In the genomic region with DNA sequence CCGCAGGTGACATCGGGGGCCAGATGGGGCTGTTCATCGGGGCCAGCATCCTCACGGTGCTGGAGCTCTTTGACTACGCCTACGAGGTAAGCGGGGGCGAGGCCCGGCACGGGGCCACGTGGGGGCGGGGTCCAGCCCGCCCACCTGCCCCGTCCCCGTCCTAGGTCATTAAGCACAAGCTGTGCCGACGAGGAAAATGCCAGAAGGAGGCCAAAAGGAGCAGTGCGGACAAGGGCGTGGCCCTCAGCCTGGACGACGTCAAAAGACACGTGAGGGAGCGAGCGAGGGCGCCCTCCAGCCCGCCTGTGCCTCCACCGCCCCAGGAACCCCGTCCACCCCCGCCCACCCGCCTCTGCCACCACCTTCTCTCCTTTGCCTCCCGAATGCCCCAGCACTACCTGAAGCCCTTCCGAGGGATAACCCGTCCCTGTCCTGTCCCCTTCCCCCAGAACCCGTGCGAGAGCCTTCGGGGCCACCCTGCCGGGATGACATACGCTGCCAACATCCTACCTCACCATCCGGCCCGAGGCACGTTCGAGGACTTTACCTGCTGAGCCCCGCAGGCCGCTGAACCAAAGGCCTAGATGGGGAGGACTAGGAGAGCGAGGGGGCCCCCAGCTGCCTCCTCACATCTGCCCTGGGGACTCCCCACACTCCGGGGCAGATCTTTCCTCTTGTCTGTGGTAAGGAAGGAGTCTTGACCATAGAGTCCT, we compare ENCODE assay signal across 19 cellular contexts. TPM values are rescaled to one million over a fixed set of nuclear protein-coding genes. Genes with fewer than 3 reads are reported as not detected.
DNase-seq lines count a peak whose midpoint lies in the region; ATAC-seq and TF ChIP-seq lines count a peak whose summit lies in the region.
"Had no signal": no experiment of that assay in that cellular context is flagged by ENCODE, and none has a peak within 500 bp of the region (broad histone marks: within the 10 kb centered on the region; RNA-seq: fewer than 3 reads in every experiment).

No MANE protein-coding gene starts in this region.

- H3K9me2 ChIP-seq in hepatocyte (replicated peaks; ENCODE audit: insufficient read depth) = no peaks in the 10 kb centered on the region

- ATAC-seq in upper lobe of right lung (no peak), SK-N-SH treated with all-trans-retinoic acid at 6 μM for 48 hours (no peak), GM19351 (IDR thresholded peaks at IDR 0.05; ENCODE audit: unreplicated experiment) (no peak)
- ATAC-seq: gastrocnemius medialis, left lobe of liver, mucosa of descending colon had no signal

- no peak overlapping the region for H2AFZ ChIP-seq in hepatocyte

- DNase-seq in H7 (peak; percentile 86), hepatocyte (ENCODE audit: low spot score) (no peak), posterior vena cava (ENCODE audit: low spot score) (peak; percentile 78), upper lobe of right lung (no peak)
- DNase-seq: activated CD4-positive, alpha-beta T cell treated with anti-CD3 and anti-CD28 coated beads, Interleukin-2, amount 50 U/mL, for 1 hour; activated CD8-positive, alpha-beta memory T cell treated with anti-CD3 and anti-CD28 coated beads, Interleukin-2, amount 50 U/mL, for 48 hours; activated gamma-delta T cell treated with Interleukin-2 at 50 U/mL for 16 hours; amygdala; CD4-positive, alpha-beta memory T cell; DMS53; gastrocnemius medialis; MM.1S; NCI-H146; NCI-H69; SW 1271 had no signal

- H3K36me3 ChIP-seq in H7 (replicated peaks; ENCODE audit: control insufficient read depth, insufficient read depth, low read length) (no peaks in the 10 kb centered on the region), hepatocyte (replicated peaks; ENCODE audit: insufficient read depth, low read depth) (no peaks in the 10 kb centered on the region), upper lobe of right lung (no peaks in the 10 kb centered on the region)
- H3K36me3 ChIP-seq: gastrocnemius medialis had no signal

- H3K9me3 ChIP-seq in hepatocyte (ENCODE audit: low read depth) = no peaks in the 10 kb centered on the region
- H3K9me3 ChIP-seq in upper lobe of right lung = no peaks in the 10 kb centered on the region
- H3K9me3 ChIP-seq: gastrocnemius medialis, mucosa of descending colon had no signal

- peaks cover 19% of the 10 kb centered on the region for H3K4me1 ChIP-seq in hepatocyte (ENCODE audit: insufficient read depth)
- peaks cover 8% of the 10 kb centered on the region for H3K4me1 ChIP-seq in upper lobe of right lung

- TF ChIP-seq CTCF in hepatocyte (IDR thresholded peaks at IDR 0.05; ENCODE audit: poor library complexity) (no peak), upper lobe of right lung (IDR thresholded peaks at IDR 0.05) (no peak)

- H3K4me3 ChIP-seq in H7 (ENCODE audit: insufficient read depth, low read depth, low read length) = no peak overlapping the region
- no peak overlapping the region for H3K4me3 ChIP-seq in hepatocyte
- H3K4me3 ChIP-seq in upper lobe of right lung = no peak overlapping the region
- H3K4me3 ChIP-seq: gastrocnemius medialis, mucosa of descending colon had no signal

- intact Hi-C loops in posterior vena cava (cut with DNase I) = no loop called here
- intact Hi-C loops in upper lobe of right lung (cut with DNase I) = no loop called here

- H3K79me2 ChIP-seq in hepatocyte = peaks cover 15% of the 10 kb centered on the region

- H3K27me3 ChIP-seq in H7 (ENCODE audit: control insufficient read depth, insufficient read depth, low read length) = peaks cover 30% of the 10 kb centered on the region
- H3K27me3 ChIP-seq in hepatocyte = no peaks in the 10 kb centered on the region
- H3K27me3 ChIP-seq in upper lobe of right lung = no peaks in the 10 kb centered on the region
- H3K27me3 ChIP-seq: gastrocnemius medialis had no signal

- no peak overlapping the region for H3K4me2 ChIP-seq in hepatocyte

- H3K27ac ChIP-seq in hepatocyte (peak overlapping the region; percentile 96), upper lobe of right lung (no peak overlapping the region)
- H3K27ac ChIP-seq: gastrocnemius medialis had no signal

- 77% methylated on average over 24 of the region's 46 CpGs for WGBS in hepatocyte (ENCODE audit: low lambda C conversion rate, missing lambda C conversion rate)

- peaks cover 4% of the 10 kb centered on the region for H4K20me1 ChIP-seq in hepatocyte (ENCODE audit: insufficient read depth, poor library complexity, severe bottlenecking)

TF ChIP-seq in SK-N-SH treated with all-trans-retinoic acid at 6 μM for 48 hours, 23 proteins besides CTCF, POLR2A, EP300 and RAD21:
- TF ChIP-seq ZC3H10 (CRISPR knock-in tag; IDR thresholded peaks at IDR 0.05) (no peak), ZFP30 (CRISPR knock-in tag; IDR thresholded peaks at IDR 0.05) (no peak), ISL1 (CRISPR knock-in tag; IDR thresholded peaks at IDR 0.05) (no peak), BACH2 (CRISPR knock-in tag; IDR thresholded peaks at IDR 0.05; ENCODE audit: borderline replicate concordance) (no peak), ZFP3 (CRISPR knock-in tag; IDR thresholded peaks at IDR 0.05) (no peak), OSR1 (CRISPR knock-in tag; IDR thresholded peaks at IDR 0.05) (no peak), CSDC2 (CRISPR knock-in tag; IDR thresholded peaks at IDR 0.05) (no peak), GLIS3 (CRISPR knock-in tag; IDR thresholded peaks at IDR 0.05) (no peak), ESRRG (CRISPR knock-in tag; IDR thresholded peaks at IDR 0.05) (no peak), PPARA (CRISPR knock-in tag; IDR thresholded peaks at IDR 0.05; ENCODE audit: borderline replicate concordance) (no peak), ZNF8 (CRISPR knock-in tag; IDR thresholded peaks at IDR 0.05) (no peak)
- TF ChIP-seq, protein P1, sequence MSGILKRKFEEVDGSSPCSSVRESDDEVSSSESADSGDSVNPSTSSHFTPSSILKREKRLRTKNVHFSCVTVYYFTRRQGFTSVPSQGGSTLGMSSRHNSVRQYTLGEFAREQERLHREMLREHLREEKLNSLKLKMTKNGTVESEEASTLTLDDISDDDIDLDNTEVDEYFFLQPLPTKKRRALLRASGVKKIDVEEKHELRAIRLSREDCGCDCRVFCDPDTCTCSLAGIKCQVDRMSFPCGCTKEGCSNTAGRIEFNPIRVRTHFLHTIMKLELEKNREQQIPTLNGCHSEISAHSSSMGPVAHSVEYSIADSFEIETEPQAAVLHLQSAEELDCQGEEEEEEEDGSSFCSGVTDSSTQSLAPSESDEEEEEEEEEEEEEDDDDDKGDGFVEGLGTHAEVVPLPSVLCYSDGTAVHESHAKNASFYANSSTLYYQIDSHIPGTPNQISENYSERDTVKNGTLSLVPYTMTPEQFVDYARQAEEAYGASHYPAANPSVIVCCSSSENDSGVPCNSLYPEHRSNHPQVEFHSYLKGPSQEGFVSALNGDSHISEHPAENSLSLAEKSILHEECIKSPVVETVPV (CRISPR knock-in tag; IDR thresholded peaks at IDR 0.05) = no peak
- TF ChIP-seq, protein P2, sequence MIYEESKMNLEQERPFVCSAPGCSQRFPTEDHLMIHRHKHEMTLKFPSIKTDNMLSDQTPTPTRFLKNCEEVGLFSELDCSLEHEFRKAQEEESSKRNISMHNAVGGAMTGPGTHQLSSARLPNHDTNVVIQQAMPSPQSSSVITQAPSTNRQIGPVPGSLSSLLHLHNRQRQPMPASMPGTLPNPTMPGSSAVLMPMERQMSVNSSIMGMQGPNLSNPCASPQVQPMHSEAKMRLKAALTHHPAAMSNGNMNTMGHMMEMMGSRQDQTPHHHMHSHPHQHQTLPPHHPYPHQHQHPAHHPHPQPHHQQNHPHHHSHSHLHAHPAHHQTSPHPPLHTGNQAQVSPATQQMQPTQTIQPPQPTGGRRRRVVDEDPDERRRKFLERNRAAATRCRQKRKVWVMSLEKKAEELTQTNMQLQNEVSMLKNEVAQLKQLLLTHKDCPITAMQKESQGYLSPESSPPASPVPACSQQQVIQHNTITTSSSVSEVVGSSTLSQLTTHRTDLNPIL (CRISPR knock-in tag; IDR thresholded peaks at IDR 0.05; ENCODE audit: low read depth) = no peak
- TF ChIP-seq, protein P3, sequence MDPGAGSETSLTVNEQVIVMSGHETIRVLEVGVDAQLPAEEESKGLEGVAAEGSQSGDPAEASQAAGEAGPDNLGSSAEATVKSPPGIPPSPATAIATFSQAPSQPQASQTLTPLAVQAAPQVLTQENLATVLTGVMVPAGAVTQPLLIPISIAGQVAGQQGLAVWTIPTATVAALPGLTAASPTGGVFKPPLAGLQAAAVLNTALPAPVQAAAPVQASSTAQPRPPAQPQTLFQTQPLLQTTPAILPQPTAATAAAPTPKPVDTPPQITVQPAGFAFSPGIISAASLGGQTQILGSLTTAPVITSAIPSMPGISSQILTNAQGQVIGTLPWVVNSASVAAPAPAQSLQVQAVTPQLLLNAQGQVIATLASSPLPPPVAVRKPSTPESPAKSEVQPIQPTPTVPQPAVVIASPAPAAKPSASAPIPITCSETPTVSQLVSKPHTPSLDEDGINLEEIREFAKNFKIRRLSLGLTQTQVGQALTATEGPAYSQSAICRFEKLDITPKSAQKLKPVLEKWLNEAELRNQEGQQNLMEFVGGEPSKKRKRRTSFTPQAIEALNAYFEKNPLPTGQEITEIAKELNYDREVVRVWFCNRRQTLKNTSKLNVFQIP (CRISPR knock-in tag; IDR thresholded peaks at IDR 0.05; ENCODE audit: borderline replicate concordance, low read depth) = no peak

RNA-seq across cellular contexts. Expression of a gene that starts 3.9 kb away (rescaled TPM):
- 182 and 196 TPM in 2 replicates for total RNA-seq in H7 (2014; rRNA removed; shearing (Covaris generic))
- total RNA-seq in hepatocyte (33.4 and 44.0 TPM in 2 replicates), posterior vena cava (10 to 100 TPM; 27.9 to 33.0 TPM), upper lobe of right lung (44.0 TPM)
- polyA plus RNA-seq in hepatocyte = 26.1 and 27.9 TPM in 2 replicates

RNA-seq across cellular contexts. Expression of a gene that starts 22.6 kb away (rescaled TPM):
- total RNA-seq in H7 (2014; rRNA removed; shearing (Covaris generic)) = 0.59 TPM in 1 of 2 replicates, not detected in the other
- total RNA-seq in hepatocyte (46.8 and 64.1 TPM in 2 replicates), posterior vena cava (1 to 10 TPM; 1.5 to 4.5 TPM), upper lobe of right lung (32.9 TPM)
- 20.4 and 30.6 TPM in 2 replicates for polyA plus RNA-seq in hepatocyte
- polyA plus RNA-seq: CD4-positive, alpha-beta memory T cell had no signal

RNA-seq across cellular contexts. Expression of a gene that starts 23.9 kb away (rescaled TPM):
- total RNA-seq in H7 (2014; rRNA removed; shearing (Covaris generic)) = 0.81 and 1.2 TPM in 2 replicates
- 2.4 and 3.1 TPM in 2 replicates for total RNA-seq in hepatocyte
- 4.6 and 6.7 TPM in 2 replicates for polyA plus RNA-seq in hepatocyte
- 1 to 10 TPM; 2.5 to 4.2 TPM for total RNA-seq in posterior vena cava
- 0.35 TPM for total RNA-seq in upper lobe of right lung
- polyA plus RNA-seq: CD4-positive, alpha-beta memory T cell had no signal

RNA-seq across cellular contexts. Expression of a gene that starts 30.8 kb away (rescaled TPM):
- 33.4 and 38.3 TPM in 2 replicates for total RNA-seq in H7 (2014; rRNA removed; shearing (Covaris generic))
- total RNA-seq in hepatocyte = 61.5 and 73.5 TPM in 2 replicates
- 150 and 186 TPM in 2 replicates for polyA plus RNA-seq in hepatocyte
- 10 to 100 TPM; 44.7 to 54.3 TPM for total RNA-seq in posterior vena cava
- 68.5 TPM for total RNA-seq in upper lobe of right lung

RNA-seq across cellular contexts. Expression of a gene that starts 56.0 kb away (rescaled TPM):
- total RNA-seq in H7 (2014; rRNA removed; shearing (Covaris generic)) = 80.6 and 85.1 TPM in 2 replicates
- total RNA-seq in hepatocyte (22.1 and 22.2 TPM in 2 replicates), posterior vena cava (10 to 100 TPM in 1 of 2 donors, 1 to 10 TPM in 1; 9.9 to 10.5 TPM), upper lobe of right lung (10.8 TPM)
- 12.6 and 17.3 TPM in 2 replicates for polyA plus RNA-seq in hepatocyte

Comparison
In these comparisons a context has a peak if more than half of its experiments do, and no peak if none do; other contexts are left out.
1. DNase-seq: peak in H7 (single experiment) and posterior vena cava (single experiment); none in hepatocyte (single experiment) and upper lobe of right lung (single experiment).